Comparison of ENCODE assay signal across 22 cellular contexts in the genomic region with DNA sequence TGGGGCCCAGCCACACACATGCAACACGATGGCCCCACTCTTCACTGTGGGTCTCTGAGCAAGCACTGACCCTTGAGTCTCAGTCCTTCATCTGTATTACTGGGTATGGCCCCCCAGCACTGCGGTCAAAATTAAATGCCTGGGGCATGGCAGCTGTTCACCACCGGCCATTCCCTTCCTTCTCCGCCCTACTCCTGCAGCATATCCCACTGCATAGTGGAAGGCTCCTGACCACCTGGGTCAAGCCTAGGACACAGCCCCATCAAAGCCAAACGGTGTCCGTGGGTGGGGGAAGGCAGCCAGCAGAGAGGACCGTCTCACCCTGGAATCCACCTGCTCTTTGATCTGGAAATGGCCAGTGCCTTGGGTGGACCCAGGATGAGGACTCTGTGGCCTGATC. TPM values are rescaled to one million over a fixed set of nuclear protein-coding genes. Genes with fewer than 3 reads are reported as not detected.
DNase-seq lines count a peak whose midpoint lies in the region; ATAC-seq and FAIRE-seq lines count a peak whose summit lies in the region.
"Had no signal": no experiment of that assay in that cellular context is flagged by ENCODE, and none has a peak within 500 bp of the region (broad histone marks: within the 10 kb centered on the region; RNA-seq: fewer than 3 reads in every experiment).

No MANE protein-coding gene starts in this region.

- H3K27ac ChIP-seq in BLaER1 = no peak overlapping the region
- H3K27ac ChIP-seq: 22Rv1 had no signal

- H3K27me3 ChIP-seq in BLaER1 = no peaks in the 10 kb centered on the region

- H3K9ac ChIP-seq in BLaER1 = no peak overlapping the region

- intact Hi-C loops in posterior vena cava (cut with DNase I) = no loop called here

- H3K36me3 ChIP-seq in BLaER1 = no peaks in the 10 kb centered on the region

- H4K20me1 ChIP-seq in BLaER1 = no peaks in the 10 kb centered on the region

- no peak for ATAC-seq in HG03439 (IDR thresholded peaks at IDR 0.05; ENCODE audit: unreplicated experiment)
- ATAC-seq: HCT116 had no signal

- peak; percentile 59 for DNase-seq in activated effector memory CD4-positive, alpha-beta T cell treated with anti-CD3 and anti-CD28 coated beads, Interleukin-2, amount 50 U/mL, for 16 hours
- no peak for DNase-seq in activated effector memory CD4-positive, alpha-beta T cell treated with Interleukin-2 at 50 U/mL for 16 hours
- DNase-seq in HTR-8/SVneo (ENCODE audit: insufficient read length, low spot score) (no peak), posterior vena cava (ENCODE audit: low spot score) (peak; percentile 50), NCI-H345 (lab: John Stamatoyannopoulos, UW) (no peak)
- DNase-seq: C1 segment of cervical spinal cord; Calu3; CD4-positive, alpha-beta memory T cell; COR-L47; DMS53; DMS79 treated with DMSO at 0.1 percent for 48 hours; GF-D8; GOT3; H9 had no signal

- FAIRE-seq in HTR-8/SVneo (lab: Jason Lieb, UNC) = peak; percentile 46
- FAIRE-seq: A204.1, GM12891, GM18507 had no signal

- H3K9me3 ChIP-seq in BLaER1 = no peaks in the 10 kb centered on the region

- H3K4me1 ChIP-seq in BLaER1 = peaks cover 32% of the 10 kb centered on the region

- H3K4me3 ChIP-seq in BLaER1 = no peak overlapping the region

- H3K4me2 ChIP-seq in BLaER1 = peak overlapping the region; percentile 66

RNA-seq across cellular contexts. Expression of a gene that starts 30.7 kb away (rescaled TPM):
- total RNA-seq in posterior vena cava = 10 to 100 TPM in 1 of 2 donors, 1 to 10 TPM in 1; 3.9 to 18.3 TPM
- total RNA-seq: B cell; CD4-positive, alpha-beta memory T cell had no signal

Comparison
In these comparisons a context has a peak if more than half of its experiments do, and no peak if none do; other contexts are left out.
1. DNase-seq: peak in activated effector memory CD4-positive, alpha-beta T cell treated with anti-CD3 and anti-CD28 coated beads, Interleukin-2, amount 50 U/mL, for 16 hours (single experiment) and posterior vena cava (single experiment); none in activated effector memory CD4-positive, alpha-beta T cell treated with Interleukin-2 at 50 U/mL for 16 hours (single experiment), HTR-8/SVneo (single experiment) and NCI-H345 (single experiment).